17 cellular contexts compared by ENCODE assay signal in genomic region chr3:190718097-190718496, GRCh38.
DNase-seq lines count a peak whose midpoint lies in the region; ATAC-seq, FAIRE-seq and TF ChIP-seq lines count a peak whose summit lies in the region.
"Had no signal": no experiment of that assay in that cellular context is flagged by ENCODE, and none has a peak within 500 bp of the region (broad histone marks: within the 10 kb centered on the region; RNA-seq: fewer than 3 reads in every experiment).

No MANE protein-coding gene starts in this region.

- no peak overlapping the region for H3K56ac ChIP-seq in mesendoderm (ENCODE audit: low read length)

- DNase-seq in AG04450 (ENCODE audit: low read depth, low spot score), result no peak
- peak; percentile 17 for DNase-seq in HS-27A (ENCODE audit: low read depth)
- no peak for DNase-seq in astrocyte (ENCODE audit: low read depth)
- peak; percentile 56 for DNase-seq in mesendoderm
- no peak for DNase-seq in epidermal melanocyte (ENCODE audit: insufficient read length, low spot score)
- no peak for DNase-seq in HuH-7 (ENCODE audit: low spot score)
- DNase-seq: activated CD4-positive, alpha-beta T cell treated with anti-CD3 and anti-CD28 coated beads for 36 hours; hippocampal formation; naive B cell; NCI-H1092; SHP77 treated with DMSO at 0.1 percent for 48 hours; stimulated activated naive CD8-positive, alpha-beta T cell treated with anti-CD3 and anti-CD28 coated beads, Interleukin-15, amount 100 ng/mL, for 72 hours; T-helper 9 cell had no signal

- H3K4ac ChIP-seq in mesendoderm (ENCODE audit: low read depth, low read length), result no peak overlapping the region

- CTCF ChIA-PET in AG04450 (lab: Charles Lee), result interaction anchor here (0.9 to 1.7 kb wide), 2 partner anchors 20 to 207 kb away, joined by 3 to 7 read pairs; no protein-coding TSS in a partner anchor

- no peaks in the 10 kb centered on the region for H3K27me3 Mint-ChIP-seq in astrocyte (ENCODE audit: low read depth, unreplicated experiment)

- no peaks in the 10 kb centered on the region for H3K36me3 ChIP-seq in astrocyte (ENCODE audit: insufficient read depth, low read length)
- H3K36me3 ChIP-seq in mesendoderm (ENCODE audit: control insufficient read depth, insufficient read depth, low read length), result no peaks in the 10 kb centered on the region
- H3K36me3 ChIP-seq: left lung had no signal

- H2AFZ ChIP-seq in astrocyte (ENCODE audit: low read depth, low read length), result no peak overlapping the region

- no peaks in the 10 kb centered on the region for H3K9me3 Mint-ChIP-seq in astrocyte (ENCODE audit: unreplicated experiment)
- H3K9me3 Mint-ChIP-seq: naive B cell; stimulated activated naive CD8-positive, alpha-beta T cell treated with anti-CD3 and anti-CD28 coated beads, Interleukin-15, amount 100 ng/mL, for 72 hours had no signal

- H3K27ac ChIP-seq in AG04450 (ENCODE audit: low read depth, low read length) (no peak overlapping the region), astrocyte (ENCODE audit: low read depth, low read length) (peak overlapping the region; percentile 40), mesendoderm (ENCODE audit: low read depth, low read length) (no peak overlapping the region)
- H3K27ac ChIP-seq: left lung had no signal

- no peak overlapping the region for H2BK15ac ChIP-seq in mesendoderm (replicated peaks; ENCODE audit: low read depth)

- H3K4me3 ChIP-seq in AG04450 (ENCODE audit: low read depth, low read length), result peak overlapping the region; percentile 20; the same call in 1 of the 2 replicates
- H3K4me3 ChIP-seq in astrocyte (ENCODE audit: insufficient read depth, low read depth, low read length), result peak overlapping the region; percentile 8
- H3K4me3 ChIP-seq in mesendoderm (ENCODE audit: low read length), result no peak overlapping the region
- H3K4me3 ChIP-seq: left lung had no signal

- POLR2A ChIA-PET in AG04450 (lab: Yijun Ruan, JAX), result no interaction called here

- H3K4me3 Mint-ChIP-seq in astrocyte (ENCODE audit: unreplicated experiment), result no peak overlapping the region
- H3K4me3 Mint-ChIP-seq: activated CD4-positive, alpha-beta T cell treated with anti-CD3 and anti-CD28 coated beads for 36 hours; naive B cell; stimulated activated naive CD8-positive, alpha-beta T cell treated with anti-CD3 and anti-CD28 coated beads, Interleukin-15, amount 100 ng/mL, for 72 hours had no signal

- WGBS in mesendoderm (ENCODE audit: extremely low coverage, insufficient coverage, low lambda C conversion rate), result no CpG with 5 or more reads among the region's 5 CpGs

- no peaks in the 10 kb centered on the region for H3K79me1 ChIP-seq in mesendoderm (ENCODE audit: low read length)

- H2BK120ac ChIP-seq in mesendoderm (ENCODE audit: low read depth, low read length), result no peak overlapping the region

- H3K27me3 ChIP-seq in AG04450 (ENCODE audit: control insufficient read depth, insufficient read depth, low read length) (no peaks in the 10 kb centered on the region), astrocyte (ENCODE audit: insufficient read depth, low read length) (no peaks in the 10 kb centered on the region), mesendoderm (ENCODE audit: insufficient read depth, low read length, poor library complexity) (no peaks in the 10 kb centered on the region)
- H3K27me3 ChIP-seq: left lung had no signal

- TF ChIP-seq CTCF in AG04450 (IDR thresholded peaks at IDR 0.05; ENCODE audit: low read depth, low read length) (0 out of 2 replicates have a peak, but pooled peaks have one; percentile 8), astrocyte (IDR thresholded peaks at IDR 0.05; ENCODE audit: insufficient read depth, low read depth, low read length) (no peak)

- FAIRE-seq in astrocyte (lab: Jason Lieb, UNC), result no peak
- FAIRE-seq: urothelium cell line had no signal

- no peak overlapping the region for H3K27ac Mint-ChIP-seq in astrocyte (ENCODE audit: unreplicated experiment)
- H3K27ac Mint-ChIP-seq: activated CD4-positive, alpha-beta T cell treated with anti-CD3 and anti-CD28 coated beads for 36 hours; naive B cell; stimulated activated naive CD8-positive, alpha-beta T cell treated with anti-CD3 and anti-CD28 coated beads, Interleukin-15, amount 100 ng/mL, for 72 hours had no signal

- no peaks in the 10 kb centered on the region for H3K36me3 Mint-ChIP-seq in astrocyte (ENCODE audit: low read depth, unreplicated experiment)
- H3K36me3 Mint-ChIP-seq: naive B cell had no signal

- H3K18ac ChIP-seq in mesendoderm (ENCODE audit: low read length), result no peak overlapping the region

- peaks cover 23% of the 10 kb centered on the region for H3K4me1 Mint-ChIP-seq in astrocyte (ENCODE audit: low read depth, unreplicated experiment)
- H3K4me1 Mint-ChIP-seq: activated CD4-positive, alpha-beta T cell treated with anti-CD3 and anti-CD28 coated beads for 36 hours; stimulated activated naive CD8-positive, alpha-beta T cell treated with anti-CD3 and anti-CD28 coated beads, Interleukin-15, amount 100 ng/mL, for 72 hours had no signal

- H3K9me3 ChIP-seq in AG04450 (ENCODE audit: control insufficient read depth, insufficient read depth, low read length) (no peaks in the 10 kb centered on the region), astrocyte (ENCODE audit: insufficient read depth, low read depth, low read length) (no peaks in the 10 kb centered on the region)
- H3K9me3 ChIP-seq: left lung had no signal

- no peak overlapping the region for H4K5ac ChIP-seq in mesendoderm (ENCODE audit: low read length)

- H3K23ac ChIP-seq in mesendoderm (ENCODE audit: low read length), result no peak overlapping the region

- H2AK5ac ChIP-seq in mesendoderm (ENCODE audit: low read length), result no peak overlapping the region

- no peak overlapping the region for H4K8ac ChIP-seq in mesendoderm (ENCODE audit: low read depth, low read length)

- H3K4me1 ChIP-seq in astrocyte (ENCODE audit: insufficient read depth, low read length), result peaks cover 4% of the 10 kb centered on the region
- no peaks in the 10 kb centered on the region for H3K4me1 ChIP-seq in mesendoderm (ENCODE audit: control insufficient read depth, low read depth, low read length)
- H3K4me1 ChIP-seq: left lung had no signal

- H3K4me2 ChIP-seq in astrocyte (ENCODE audit: low read length), result peak overlapping the region; percentile 33
- H3K4me2 ChIP-seq in mesendoderm (ENCODE audit: low read length), result no peak overlapping the region

- no peaks in the 10 kb centered on the region for H4K20me1 ChIP-seq in astrocyte (ENCODE audit: insufficient read depth, low read length)

- H3K79me2 ChIP-seq in astrocyte (ENCODE audit: insufficient read depth, low read length) (no peaks in the 10 kb centered on the region), mesendoderm (ENCODE audit: control insufficient read depth, insufficient read depth, low read length) (no peaks in the 10 kb centered on the region)

- ATAC-seq in HG02623 (IDR thresholded peaks at IDR 0.05; ENCODE audit: unreplicated experiment), result no peak
- no peak for ATAC-seq in HG03378 (IDR thresholded peaks at IDR 0.05; ENCODE audit: unreplicated experiment)
- ATAC-seq: activated CD4-positive, alpha-beta T cell treated with anti-CD3 and anti-CD28 coated beads for 36 hours; left lung; stimulated activated naive CD8-positive, alpha-beta T cell treated with anti-CD3 and anti-CD28 coated beads, Interleukin-15, amount 100 ng/mL, for 72 hours had no signal

- H2BK5ac ChIP-seq in mesendoderm (ENCODE audit: low read length), result no peak overlapping the region

- H3K9ac ChIP-seq in astrocyte (ENCODE audit: low read length), result no peak overlapping the region
- no peak overlapping the region for H3K9ac ChIP-seq in mesendoderm (ENCODE audit: low read length)

Comparison
In these comparisons a context has a peak if more than half of its experiments do, and no peak if none do; other contexts are left out.
1. DNase-seq: peak in HS-27A (single experiment) and mesendoderm (single experiment); none in AG04450 (single experiment), astrocyte (single experiment), epidermal melanocyte (single experiment) and HuH-7 (single experiment).